In genomic region chr1:147172168-147173016, GRCh38 we compare ENCODE assay signal across 1 cellular context.
TF ChIP-seq lines count a peak whose summit lies in the region.

Gene PRKAB2 (minus strand): TSS chr1:147172470. CDS start chr1:147172144, 326 bp downstream.

TF ChIP-seq in A549, 52 proteins besides CTCF, POLR2A, EP300 and RAD21 (continued from another document):
- 0 out of 3 replicates have a peak, but pooled peaks have one; percentile 23 for TF ChIP-seq BCL3 (IDR thresholded peaks at IDR 0.05)
- TF ChIP-seq FOSB (CRISPR knock-in tag; IDR thresholded peaks at IDR 0.05): no peak
- TF ChIP-seq SMC3 (IDR thresholded peaks at IDR 0.05): peak; percentile 96
- TF ChIP-seq ESRRA (IDR thresholded peaks at IDR 0.05; ENCODE audit: borderline replicate concordance, low read length): 0 out of 2 replicates have a peak, but pooled peaks have one; percentile 23
